Comparison of ENCODE assay signal across 10 cellular contexts in the genomic region with DNA sequence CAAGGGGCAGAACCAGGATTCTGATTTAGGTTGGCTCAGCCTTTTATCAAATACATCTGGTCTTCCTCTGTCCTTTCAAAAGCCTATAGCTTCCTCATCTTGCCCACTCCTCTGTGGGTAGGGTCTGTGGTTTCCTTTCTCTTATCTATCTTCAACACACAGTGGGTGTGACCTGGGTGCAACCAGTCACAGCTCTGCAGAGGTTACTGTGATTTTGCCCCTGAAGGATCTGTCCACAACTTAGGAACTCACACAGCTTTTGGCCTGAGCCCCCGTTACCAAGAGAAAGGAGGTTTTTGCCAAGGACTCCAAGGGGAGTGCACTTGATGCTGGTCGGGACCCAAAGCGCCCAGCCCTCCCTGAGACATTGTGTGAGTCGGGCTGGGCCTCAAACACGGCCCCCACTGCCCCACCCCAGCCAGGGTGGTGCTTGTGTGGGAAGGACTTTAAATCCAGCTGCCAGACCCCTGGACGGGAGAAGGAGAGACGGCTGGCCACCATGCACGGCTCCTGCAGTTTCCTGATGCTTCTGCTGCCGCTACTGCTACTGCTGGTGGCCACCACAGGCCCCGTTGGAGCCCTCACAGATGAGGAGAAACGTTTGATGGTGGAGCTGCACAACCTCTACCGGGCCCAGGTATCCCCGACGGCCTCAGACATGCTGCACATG. TPM values are rescaled to one million over a fixed set of nuclear protein-coding genes. Genes with fewer than 3 reads are reported as not detected.
DNase-seq lines count a peak whose midpoint lies in the region; ATAC-seq and TF ChIP-seq lines count a peak whose summit lies in the region.
"Had no signal": no experiment of that assay in that cellular context is flagged by ENCODE, and none has a peak within 500 bp of the region (broad histone marks: within the 10 kb centered on the region; RNA-seq: fewer than 3 reads in every experiment).

A gene with protein sequence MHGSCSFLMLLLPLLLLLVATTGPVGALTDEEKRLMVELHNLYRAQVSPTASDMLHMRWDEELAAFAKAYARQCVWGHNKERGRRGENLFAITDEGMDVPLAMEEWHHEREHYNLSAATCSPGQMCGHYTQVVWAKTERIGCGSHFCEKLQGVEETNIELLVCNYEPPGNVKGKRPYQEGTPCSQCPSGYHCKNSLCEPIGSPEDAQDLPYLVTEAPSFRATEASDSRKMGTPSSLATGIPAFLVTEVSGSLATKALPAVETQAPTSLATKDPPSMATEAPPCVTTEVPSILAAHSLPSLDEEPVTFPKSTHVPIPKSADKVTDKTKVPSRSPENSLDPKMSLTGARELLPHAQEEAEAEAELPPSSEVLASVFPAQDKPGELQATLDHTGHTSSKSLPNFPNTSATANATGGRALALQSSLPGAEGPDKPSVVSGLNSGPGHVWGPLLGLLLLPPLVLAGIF (plus strand): TSS at position 477 of the 670 bp plus-strand sequence. CDS start 23 bp downstream, at position 500.

- no peaks in the 10 kb centered on the region for H3K36me3 ChIP-seq in CD8-positive, alpha-beta memory T cell (ENCODE audit: insufficient read depth, low read length)
- H3K36me3 ChIP-seq in naive thymus-derived CD4-positive, alpha-beta T cell (ENCODE audit: control insufficient read depth in 2 of 3, insufficient read depth in 3 of 3, low read length in 3 of 3), result no peaks in the 10 kb centered on the region

- no peak within 1 kb of the TSS for H3K27ac ChIP-seq in CD8-positive, alpha-beta memory T cell (ENCODE audit: low read depth, low read length)
- peak within 1 kb of the TSS in 5 of 59 donors; percentile 11 to 50 (median 36) for H3K27ac ChIP-seq in dorsolateral prefrontal cortex
- H3K27ac ChIP-seq in naive thymus-derived CD4-positive, alpha-beta T cell (ENCODE audit: low read depth, low read length), result peak within 1 kb of the TSS; percentile 55

- peak within 1 kb of the TSS; percentile 52 for H3K4me3 ChIP-seq in CD8-positive, alpha-beta memory T cell (ENCODE audit: low read length)
- peak within 1 kb of the TSS in 5 of 59 donors; percentile 6 to 31 (median 8) for H3K4me3 ChIP-seq in dorsolateral prefrontal cortex
- peak within 1 kb of the TSS; percentile 12 for H3K4me3 ChIP-seq in naive thymus-derived CD4-positive, alpha-beta T cell (ENCODE audit: low read length)

- CTCF ChIA-PET in CD8-positive, alpha-beta memory T cell (lab: Charles Lee), result interaction anchor here (0.8 to 1.2 kb wide), 2 partner anchors 9 to 64 kb away, joined by 3 to 4 read pairs; no protein-coding TSS in a partner anchor
- CTCF ChIA-PET in naive thymus-derived CD4-positive, alpha-beta T cell (lab: Charles Lee), result no interaction called here

- no peaks in the 10 kb centered on the region for H3K27me3 Mint-ChIP-seq in CD8-positive, alpha-beta memory T cell
- H3K27me3 Mint-ChIP-seq in naive thymus-derived CD4-positive, alpha-beta T cell, result peaks cover 0 to 10% (median 4%) of the 10 kb centered on the region in 5 donors

- POLR2A ChIA-PET in CD8-positive, alpha-beta memory T cell (lab: Charles Lee), result no interaction called here
- POLR2A ChIA-PET in naive thymus-derived CD4-positive, alpha-beta T cell (lab: Charles Lee), result interaction anchor here (0.8 to 1.7 kb wide), 2 partner anchors 31 to 69 kb away, joined by 4 to 6 read pairs; a partner anchor contains a TSS

- DNase-seq in CD8-positive, alpha-beta memory T cell, result peak in 1 of 5 donors; percentile 15
- peak; percentile 59 for DNase-seq in OCI-M2 (lab: John Stamatoyannopoulos, UW; ENCODE audit: unreplicated experiment)
- DNase-seq in dorsolateral prefrontal cortex, result peak in 2 of 10 donors; percentile 25 to 42
- no peak for DNase-seq in naive thymus-derived CD4-positive, alpha-beta T cell
- no peak for DNase-seq in GM19240 (ENCODE audit: insufficient read length, low spot score)
- DNase-seq in activated CD4-positive, CD25-positive, alpha-beta regulatory T cell treated with anti-CD3 and anti-CD28 coated beads, Interleukin-2, amount 50 U/mL, for 72 hours, result no peak
- no peak for DNase-seq in activated gamma-delta T cell treated with Interleukin-2 at 50 U/mL for 16 hours
- DNase-seq: NCI-H524, T1000 had no signal

- no peaks in the 10 kb centered on the region for H3K9me3 ChIP-seq in CD8-positive, alpha-beta memory T cell (ENCODE audit: low read length)
- no peaks in the 10 kb centered on the region for H3K9me3 ChIP-seq in naive thymus-derived CD4-positive, alpha-beta T cell (ENCODE audit: control insufficient read depth in 2 of 3, low read length in 3 of 3)

- intact Hi-C loops in dorsolateral prefrontal cortex (cut with DNase I), result loop anchor here in 1 of 2 donors (5.0 kb wide), 1 partner anchor 47 kb away; no protein-coding TSS in a partner anchor
- intact Hi-C loops in naive thymus-derived CD4-positive, alpha-beta T cell (cut with micrococcal nuclease), result loop anchor here in 1 of 2 donors (5.0 kb wide), 1 partner anchor 42 kb away; no protein-coding TSS in a partner anchor

- TF ChIP-seq CTCF in dorsolateral prefrontal cortex (IDR thresholded peaks at IDR 0.05 in 54 of 56, conservative IDR thresholded peaks at IDR 0.05 in 2 of 56; ENCODE audit: low read depth in 1 of 56, partially characterized antibody in 56 of 56), result no peak

- no peaks in the 10 kb centered on the region for H3K36me3 Mint-ChIP-seq in CD8-positive, alpha-beta memory T cell
- H3K36me3 Mint-ChIP-seq in naive thymus-derived CD4-positive, alpha-beta T cell, result no peaks in the 10 kb centered on the region

- peaks cover 30% of the 10 kb centered on the region for H3K4me1 ChIP-seq in CD8-positive, alpha-beta memory T cell (ENCODE audit: insufficient read depth, low read length)
- peaks cover 23 to 35% of the 10 kb centered on the region in 2 donors for H3K4me1 ChIP-seq in naive thymus-derived CD4-positive, alpha-beta T cell (ENCODE audit: control insufficient read depth in 2 of 2, insufficient read depth in 2 of 2, low read length in 2 of 2)

- peaks cover 38 to 57% (median 44%) of the 10 kb centered on the region in 3 donors for H3K4me1 Mint-ChIP-seq in CD8-positive, alpha-beta memory T cell
- peaks cover 32 to 56% (median 43%) of the 10 kb centered on the region in 7 donors for H3K4me1 Mint-ChIP-seq in naive thymus-derived CD4-positive, alpha-beta T cell

- no peaks in the 10 kb centered on the region for H3K9me3 Mint-ChIP-seq in CD8-positive, alpha-beta memory T cell
- H3K9me3 Mint-ChIP-seq in naive thymus-derived CD4-positive, alpha-beta T cell, result no peaks in the 10 kb centered on the region

- peak; percentile 76 for ATAC-seq in naive thymus-derived CD4-positive, alpha-beta T cell
- ATAC-seq in GM18873 (IDR thresholded peaks at IDR 0.05; ENCODE audit: low FRiP score, unreplicated experiment), result no peak

- no peaks in the 10 kb centered on the region for H3K27me3 ChIP-seq in CD8-positive, alpha-beta memory T cell (ENCODE audit: insufficient read depth, low read length, poor library complexity, severe bottlenecking)
- H3K27me3 ChIP-seq in dorsolateral prefrontal cortex, result no peaks in the 10 kb centered on the region
- no peaks in the 10 kb centered on the region for H3K27me3 ChIP-seq in naive thymus-derived CD4-positive, alpha-beta T cell (ENCODE audit: control insufficient read depth in 2 of 2, insufficient read depth in 2 of 2, low read length in 2 of 2)

- peak within 1 kb of the TSS in 6 of 8 donors; percentile 48 to 88 (median 68) for H3K27ac Mint-ChIP-seq in CD8-positive, alpha-beta memory T cell
- H3K27ac Mint-ChIP-seq in naive thymus-derived CD4-positive, alpha-beta T cell, result peak within 1 kb of the TSS; percentile 16 to 91 (median 61)

- H3K4me3 Mint-ChIP-seq in CD8-positive, alpha-beta memory T cell, result peak within 1 kb of the TSS; percentile 45 to 89 (median 76)
- H3K4me3 Mint-ChIP-seq in naive thymus-derived CD4-positive, alpha-beta T cell, result peak within 1 kb of the TSS; percentile 43 to 90 (median 80)

RNA-seq across cellular contexts. Expression of the gene that starts here (rescaled TPM):
- total RNA-seq in CD8-positive, alpha-beta memory T cell, result under 1 TPM; 0.20 to 0.37 TPM
- polyA plus RNA-seq in CD8-positive, alpha-beta memory T cell, result 13.6 TPM
- 10 to 100 TPM in 99 of 120 experiments, 1 to 10 TPM in 21; 3.1 to 69.5 (median 16.1) TPM for total RNA-seq in dorsolateral prefrontal cortex
- total RNA-seq in naive thymus-derived CD4-positive, alpha-beta T cell, result 1 to 10 TPM; 1.2 to 7.5 (median 1.6) TPM
- polyA plus RNA-seq in naive thymus-derived CD4-positive, alpha-beta T cell, result 10 to 100 TPM in 1 of 2 donors, 1 to 10 TPM in 1; 2.4 to 10.6 TPM
